In the genomic region with DNA sequence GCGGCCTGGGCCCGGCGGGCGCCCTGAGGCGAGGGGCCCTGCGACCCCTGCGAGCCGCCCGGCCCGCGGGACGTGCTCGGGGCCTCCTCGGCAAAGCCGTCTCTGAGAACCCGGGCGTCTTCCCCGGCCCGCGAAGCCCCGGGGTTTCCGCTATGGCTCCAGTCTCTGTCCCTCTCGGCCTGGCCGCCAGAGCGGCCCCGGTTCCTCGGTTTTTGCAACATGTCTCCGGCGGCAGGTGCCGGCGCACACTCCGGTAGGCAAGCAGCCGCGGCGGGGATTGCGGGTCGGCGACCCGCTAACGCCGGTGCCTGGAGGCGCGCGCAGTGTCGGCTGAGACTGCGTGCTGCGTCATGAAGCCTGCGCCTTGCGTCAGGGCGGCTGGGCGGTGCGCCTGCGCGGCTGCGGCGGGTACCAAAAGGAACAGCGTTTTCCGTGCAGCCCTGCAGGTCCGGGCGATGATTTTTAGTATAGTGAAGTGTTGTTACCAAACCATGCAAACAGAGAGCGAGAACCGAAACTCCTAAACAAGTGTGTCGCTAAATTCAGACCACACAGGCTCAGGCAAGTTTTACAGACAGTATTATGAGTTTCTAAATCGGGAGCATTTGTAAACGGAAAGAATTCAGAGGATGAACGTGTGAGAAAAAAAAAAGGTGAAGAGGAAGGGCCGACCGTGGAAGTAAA, we compare ENCODE assay signal across 1 cellular context.
TF ChIP-seq lines count a peak whose summit lies in the region.

Gene NSMCE3 (minus strand): TSS at position 338 of the 684 bp plus-strand sequence. CDS start 117 bp downstream, at position 221.

TF ChIP-seq in HepG2, 621 proteins besides CTCF, POLR2A, EP300 and RAD21 (continued from another document and continues in another):
- TF ChIP-seq, protein P1, sequence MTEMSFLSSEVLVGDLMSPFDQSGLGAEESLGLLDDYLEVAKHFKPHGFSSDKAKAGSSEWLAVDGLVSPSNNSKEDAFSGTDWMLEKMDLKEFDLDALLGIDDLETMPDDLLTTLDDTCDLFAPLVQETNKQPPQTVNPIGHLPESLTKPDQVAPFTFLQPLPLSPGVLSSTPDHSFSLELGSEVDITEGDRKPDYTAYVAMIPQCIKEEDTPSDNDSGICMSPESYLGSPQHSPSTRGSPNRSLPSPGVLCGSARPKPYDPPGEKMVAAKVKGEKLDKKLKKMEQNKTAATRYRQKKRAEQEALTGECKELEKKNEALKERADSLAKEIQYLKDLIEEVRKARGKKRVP (CRISPR knock-in tag; IDR thresholded peaks at IDR 0.05): peak in 1 of 2 experiments; percentile 82; a peak in 2 of 4 replicates
- TF ChIP-seq, protein P2, sequence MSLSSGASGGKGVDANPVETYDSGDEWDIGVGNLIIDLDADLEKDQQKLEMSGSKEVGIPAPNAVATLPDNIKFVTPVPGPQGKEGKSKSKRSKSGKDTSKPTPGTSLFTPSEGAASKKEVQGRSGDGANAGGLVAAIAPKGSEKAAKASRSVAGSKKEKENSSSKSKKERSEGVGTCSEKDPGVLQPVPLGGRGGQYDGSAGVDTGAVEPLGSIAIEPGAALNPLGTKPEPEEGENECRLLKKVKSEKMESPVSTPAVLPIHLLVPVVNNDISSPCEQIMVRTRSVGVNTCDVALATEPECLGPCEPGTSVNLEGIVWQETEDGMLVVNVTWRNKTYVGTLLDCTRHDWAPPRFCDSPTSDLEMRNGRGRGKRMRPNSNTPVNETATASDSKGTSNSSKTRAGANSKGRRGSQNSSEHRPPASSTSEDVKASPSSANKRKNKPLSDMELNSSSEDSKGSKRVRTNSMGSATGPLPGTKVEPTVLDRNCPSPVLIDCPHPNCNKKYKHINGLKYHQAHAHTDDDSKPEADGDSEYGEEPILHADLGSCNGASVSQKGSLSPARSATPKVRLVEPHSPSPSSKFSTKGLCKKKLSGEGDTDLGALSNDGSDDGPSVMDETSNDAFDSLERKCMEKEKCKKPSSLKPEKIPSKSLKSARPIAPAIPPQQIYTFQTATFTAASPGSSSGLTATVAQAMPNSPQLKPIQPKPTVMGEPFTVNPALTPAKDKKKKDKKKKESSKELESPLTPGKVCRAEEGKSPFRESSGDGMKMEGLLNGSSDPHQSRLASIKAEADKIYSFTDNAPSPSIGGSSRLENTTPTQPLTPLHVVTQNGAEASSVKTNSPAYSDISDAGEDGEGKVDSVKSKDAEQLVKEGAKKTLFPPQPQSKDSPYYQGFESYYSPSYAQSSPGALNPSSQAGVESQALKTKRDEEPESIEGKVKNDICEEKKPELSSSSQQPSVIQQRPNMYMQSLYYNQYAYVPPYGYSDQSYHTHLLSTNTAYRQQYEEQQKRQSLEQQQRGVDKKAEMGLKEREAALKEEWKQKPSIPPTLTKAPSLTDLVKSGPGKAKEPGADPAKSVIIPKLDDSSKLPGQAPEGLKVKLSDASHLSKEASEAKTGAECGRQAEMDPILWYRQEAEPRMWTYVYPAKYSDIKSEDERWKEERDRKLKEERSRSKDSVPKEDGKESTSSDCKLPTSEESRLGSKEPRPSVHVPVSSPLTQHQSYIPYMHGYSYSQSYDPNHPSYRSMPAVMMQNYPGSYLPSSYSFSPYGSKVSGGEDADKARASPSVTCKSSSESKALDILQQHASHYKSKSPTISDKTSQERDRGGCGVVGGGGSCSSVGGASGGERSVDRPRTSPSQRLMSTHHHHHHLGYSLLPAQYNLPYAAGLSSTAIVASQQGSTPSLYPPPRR (CRISPR knock-in tag; IDR thresholded peaks at IDR 0.05; ENCODE audit: borderline replicate concordance): no peak
- TF ChIP-seq ZNF646 (CRISPR knock-in tag; IDR thresholded peaks at IDR 0.05) (no peak), ZNF350 (CRISPR knock-in tag; IDR thresholded peaks at IDR 0.05; ENCODE audit: borderline replicate concordance, low read depth) (no peak), SMAD9 (CRISPR knock-in tag; IDR thresholded peaks at IDR 0.05) (0 out of 2 replicates have a peak, but pooled peaks have one; percentile 29), ZNF564 (CRISPR knock-in tag; IDR thresholded peaks at IDR 0.05) (no peak), HHEX (CRISPR knock-in tag; IDR thresholded peaks at IDR 0.05) (no peak), MEIS1 (CRISPR knock-in tag; IDR thresholded peaks at IDR 0.05; ENCODE audit: borderline replicate concordance) (no peak), ASH2L (IDR thresholded peaks at IDR 0.05; ENCODE audit: insufficient read length, low read depth, low read length) (peak; percentile 69), ERF (CRISPR knock-in tag; IDR thresholded peaks at IDR 0.05) (peak; percentile 59), FOXK2 (IDR thresholded peaks at IDR 0.05) (no peak), WIZ (CRISPR knock-in tag; IDR thresholded peaks at IDR 0.05) (0 out of 2 replicates have a peak, but pooled peaks have one; percentile 29), HOXA7 (CRISPR knock-in tag; IDR thresholded peaks at IDR 0.05) (no peak), ZNF773 (CRISPR knock-in tag; IDR thresholded peaks at IDR 0.05; ENCODE audit: borderline replicate concordance) (peak; percentile 77; the same call in 1 of the 2 replicates), NFE2L1 (CRISPR knock-in tag; IDR thresholded peaks at IDR 0.05; ENCODE audit: borderline replicate concordance) (no peak), KLF12 (CRISPR knock-in tag; IDR thresholded peaks at IDR 0.05; ENCODE audit: borderline replicate concordance) (0 out of 2 replicates have a peak, but pooled peaks have one; percentile 42)
- TF ChIP-seq, protein P3, sequence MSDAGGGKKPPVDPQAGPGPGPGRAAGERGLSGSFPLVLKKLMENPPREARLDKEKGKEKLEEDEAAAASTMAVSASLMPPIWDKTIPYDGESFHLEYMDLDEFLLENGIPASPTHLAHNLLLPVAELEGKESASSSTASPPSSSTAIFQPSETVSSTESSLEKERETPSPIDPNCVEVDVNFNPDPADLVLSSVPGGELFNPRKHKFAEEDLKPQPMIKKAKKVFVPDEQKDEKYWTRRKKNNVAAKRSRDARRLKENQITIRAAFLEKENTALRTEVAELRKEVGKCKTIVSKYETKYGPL (CRISPR knock-in tag; IDR thresholded peaks at IDR 0.05): 0 out of 2 replicates have a peak, but pooled peaks have one; percentile 33
- TF ChIP-seq, protein P4, sequence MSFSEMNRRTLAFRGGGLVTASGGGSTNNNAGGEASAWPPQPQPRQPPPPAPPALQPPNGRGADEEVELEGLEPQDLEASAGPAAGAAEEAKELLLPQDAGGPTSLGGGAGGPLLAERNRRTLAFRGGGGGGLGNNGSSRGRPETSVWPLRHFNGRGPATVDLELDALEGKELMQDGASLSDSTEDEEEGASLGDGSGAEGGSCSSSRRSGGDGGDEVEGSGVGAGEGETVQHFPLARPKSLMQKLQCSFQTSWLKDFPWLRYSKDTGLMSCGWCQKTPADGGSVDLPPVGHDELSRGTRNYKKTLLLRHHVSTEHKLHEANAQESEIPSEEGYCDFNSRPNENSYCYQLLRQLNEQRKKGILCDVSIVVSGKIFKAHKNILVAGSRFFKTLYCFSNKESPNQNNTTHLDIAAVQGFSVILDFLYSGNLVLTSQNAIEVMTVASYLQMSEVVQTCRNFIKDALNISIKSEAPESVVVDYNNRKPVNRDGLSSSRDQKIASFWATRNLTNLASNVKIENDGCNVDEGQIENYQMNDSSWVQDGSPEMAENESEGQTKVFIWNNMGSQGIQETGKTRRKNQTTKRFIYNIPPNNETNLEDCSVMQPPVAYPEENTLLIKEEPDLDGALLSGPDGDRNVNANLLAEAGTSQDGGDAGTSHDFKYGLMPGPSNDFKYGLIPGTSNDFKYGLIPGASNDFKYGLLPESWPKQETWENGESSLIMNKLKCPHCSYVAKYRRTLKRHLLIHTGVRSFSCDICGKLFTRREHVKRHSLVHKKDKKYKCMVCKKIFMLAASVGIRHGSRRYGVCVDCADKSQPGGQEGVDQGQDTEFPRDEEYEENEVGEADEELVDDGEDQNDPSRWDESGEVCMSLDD (CRISPR knock-in tag; IDR thresholded peaks at IDR 0.05; ENCODE audit: borderline replicate concordance): 0 out of 2 replicates have a peak, but pooled peaks have one; percentile 46
- TF ChIP-seq, protein P5, sequence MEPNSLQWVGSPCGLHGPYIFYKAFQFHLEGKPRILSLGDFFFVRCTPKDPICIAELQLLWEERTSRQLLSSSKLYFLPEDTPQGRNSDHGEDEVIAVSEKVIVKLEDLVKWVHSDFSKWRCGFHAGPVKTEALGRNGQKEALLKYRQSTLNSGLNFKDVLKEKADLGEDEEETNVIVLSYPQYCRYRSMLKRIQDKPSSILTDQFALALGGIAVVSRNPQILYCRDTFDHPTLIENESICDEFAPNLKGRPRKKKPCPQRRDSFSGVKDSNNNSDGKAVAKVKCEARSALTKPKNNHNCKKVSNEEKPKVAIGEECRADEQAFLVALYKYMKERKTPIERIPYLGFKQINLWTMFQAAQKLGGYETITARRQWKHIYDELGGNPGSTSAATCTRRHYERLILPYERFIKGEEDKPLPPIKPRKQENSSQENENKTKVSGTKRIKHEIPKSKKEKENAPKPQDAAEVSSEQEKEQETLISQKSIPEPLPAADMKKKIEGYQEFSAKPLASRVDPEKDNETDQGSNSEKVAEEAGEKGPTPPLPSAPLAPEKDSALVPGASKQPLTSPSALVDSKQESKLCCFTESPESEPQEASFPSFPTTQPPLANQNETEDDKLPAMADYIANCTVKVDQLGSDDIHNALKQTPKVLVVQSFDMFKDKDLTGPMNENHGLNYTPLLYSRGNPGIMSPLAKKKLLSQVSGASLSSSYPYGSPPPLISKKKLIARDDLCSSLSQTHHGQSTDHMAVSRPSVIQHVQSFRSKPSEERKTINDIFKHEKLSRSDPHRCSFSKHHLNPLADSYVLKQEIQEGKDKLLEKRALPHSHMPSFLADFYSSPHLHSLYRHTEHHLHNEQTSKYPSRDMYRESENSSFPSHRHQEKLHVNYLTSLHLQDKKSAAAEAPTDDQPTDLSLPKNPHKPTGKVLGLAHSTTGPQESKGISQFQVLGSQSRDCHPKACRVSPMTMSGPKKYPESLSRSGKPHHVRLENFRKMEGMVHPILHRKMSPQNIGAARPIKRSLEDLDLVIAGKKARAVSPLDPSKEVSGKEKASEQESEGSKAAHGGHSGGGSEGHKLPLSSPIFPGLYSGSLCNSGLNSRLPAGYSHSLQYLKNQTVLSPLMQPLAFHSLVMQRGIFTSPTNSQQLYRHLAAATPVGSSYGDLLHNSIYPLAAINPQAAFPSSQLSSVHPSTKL (CRISPR knock-in tag; IDR thresholded peaks at IDR 0.05): peak; percentile 69
- TF ChIP-seq, protein P6, sequence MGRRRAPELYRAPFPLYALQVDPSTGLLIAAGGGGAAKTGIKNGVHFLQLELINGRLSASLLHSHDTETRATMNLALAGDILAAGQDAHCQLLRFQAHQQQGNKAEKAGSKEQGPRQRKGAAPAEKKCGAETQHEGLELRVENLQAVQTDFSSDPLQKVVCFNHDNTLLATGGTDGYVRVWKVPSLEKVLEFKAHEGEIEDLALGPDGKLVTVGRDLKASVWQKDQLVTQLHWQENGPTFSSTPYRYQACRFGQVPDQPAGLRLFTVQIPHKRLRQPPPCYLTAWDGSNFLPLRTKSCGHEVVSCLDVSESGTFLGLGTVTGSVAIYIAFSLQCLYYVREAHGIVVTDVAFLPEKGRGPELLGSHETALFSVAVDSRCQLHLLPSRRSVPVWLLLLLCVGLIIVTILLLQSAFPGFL (CRISPR knock-in tag; IDR thresholded peaks at IDR 0.05): no peak
- TF ChIP-seq, protein P7, sequence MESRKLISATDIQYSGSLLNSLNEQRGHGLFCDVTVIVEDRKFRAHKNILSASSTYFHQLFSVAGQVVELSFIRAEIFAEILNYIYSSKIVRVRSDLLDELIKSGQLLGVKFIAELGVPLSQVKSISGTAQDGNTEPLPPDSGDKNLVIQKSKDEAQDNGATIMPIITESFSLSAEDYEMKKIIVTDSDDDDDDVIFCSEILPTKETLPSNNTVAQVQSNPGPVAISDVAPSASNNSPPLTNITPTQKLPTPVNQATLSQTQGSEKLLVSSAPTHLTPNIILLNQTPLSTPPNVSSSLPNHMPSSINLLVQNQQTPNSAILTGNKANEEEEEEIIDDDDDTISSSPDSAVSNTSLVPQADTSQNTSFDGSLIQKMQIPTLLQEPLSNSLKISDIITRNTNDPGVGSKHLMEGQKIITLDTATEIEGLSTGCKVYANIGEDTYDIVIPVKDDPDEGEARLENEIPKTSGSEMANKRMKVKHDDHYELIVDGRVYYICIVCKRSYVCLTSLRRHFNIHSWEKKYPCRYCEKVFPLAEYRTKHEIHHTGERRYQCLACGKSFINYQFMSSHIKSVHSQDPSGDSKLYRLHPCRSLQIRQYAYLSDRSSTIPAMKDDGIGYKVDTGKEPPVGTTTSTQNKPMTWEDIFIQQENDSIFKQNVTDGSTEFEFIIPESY (CRISPR knock-in tag; IDR thresholded peaks at IDR 0.05): no peak
